ENCODE assay signal across 1 cellular context in genomic region chr14:68885226-68886108, GRCh38.
TF ChIP-seq lines count a peak whose summit lies in the region.

No MANE protein-coding gene starts in this region.

TF ChIP-seq in HCT116, 20 proteins besides CTCF, POLR2A, EP300 and RAD21 (continued from another document):
- no peak for TF ChIP-seq SIN3A (IDR thresholded peaks at IDR 0.05; ENCODE audit: low read depth)
- no peak for TF ChIP-seq EZH2 (IDR thresholded peaks at IDR 0.05)
